9 cellular contexts compared by ENCODE assay signal in genomic region chr9:131274674-131275331, GRCh38. TPM values are rescaled to one million over a fixed set of nuclear protein-coding genes. Genes with fewer than 3 reads are reported as not detected.
DNase-seq lines count a peak whose midpoint lies in the region; ATAC-seq and TF ChIP-seq lines count a peak whose summit lies in the region.
"Had no signal": no experiment of that assay in that cellular context is flagged by ENCODE, and none has a peak within 500 bp of the region (broad histone marks: within the 10 kb centered on the region; RNA-seq: fewer than 3 reads in every experiment).

No MANE protein-coding gene starts in this region.

- H3K27me3 ChIP-seq in OCI-LY1 (ENCODE audit: insufficient read depth, low read length) (no peaks in the 10 kb centered on the region; the same call in 1 of the 2 replicates), psoas muscle (ENCODE audit: insufficient read depth in 3 of 3, low read length in 2 of 3) (no peaks in the 10 kb centered on the region)

- H3K9me3 ChIP-seq in OCI-LY1 (ENCODE audit: low read length) (no peaks in the 10 kb centered on the region), psoas muscle (no peaks in the 10 kb centered on the region)

- H3K4me3 ChIP-seq in GM12875 (ENCODE audit: low read depth, low read length) = peak overlapping the region; percentile 58
- H3K4me3 ChIP-seq in OCI-LY1 (ENCODE audit: low read depth, low read length, poor library complexity, severe bottlenecking) = peak overlapping the region; percentile 65
- H3K4me3 ChIP-seq in psoas muscle = peak overlapping the region; percentile 70

- no peaks in the 10 kb centered on the region for H3K9me3 Mint-ChIP-seq in endothelial cell (ENCODE audit: unreplicated experiment)

- peaks cover 53% of the 10 kb centered on the region for H3K4me1 Mint-ChIP-seq in endothelial cell (ENCODE audit: unreplicated experiment)

- H3K4me3 Mint-ChIP-seq in endothelial cell (ENCODE audit: unreplicated experiment) = peak overlapping the region; percentile 96

- H3K27ac ChIP-seq in OCI-LY1 (ENCODE audit: low read depth, low read length, poor library complexity, severe bottlenecking) = peak overlapping the region; percentile 64
- H3K27ac ChIP-seq in psoas muscle = peak overlapping the region; percentile 98

- H3K36me3 ChIP-seq in OCI-LY1 (ENCODE audit: insufficient read depth, low read length) (no peaks in the 10 kb centered on the region), psoas muscle (ENCODE audit: insufficient read depth in 1 of 2, low read depth in 1 of 2) (no peaks in the 10 kb centered on the region)

- H2AFZ ChIP-seq in OCI-LY1 (ENCODE audit: low read length) = no peak overlapping the region

- ATAC-seq in psoas muscle = peak; percentile 38 to 68 (median 64)
- ATAC-seq in HG02798 (IDR thresholded peaks at IDR 0.05; ENCODE audit: poor library complexity, unreplicated experiment) = no peak
- ATAC-seq in HG03159 (IDR thresholded peaks at IDR 0.05; ENCODE audit: unreplicated experiment) = no peak

- H3K4me1 ChIP-seq in OCI-LY1 (ENCODE audit: insufficient read depth, low read length, severe bottlenecking) (peaks cover 64% of the 10 kb centered on the region), psoas muscle (peaks cover 62% of the 10 kb centered on the region)

- no peaks in the 10 kb centered on the region for H3K9me2 ChIP-seq in OCI-LY1 (ENCODE audit: low read depth, low read length)

- 0 out of 2 replicates have a peak, but pooled peaks cover 5% of the 10 kb centered on the region for H3K79me2 ChIP-seq in OCI-LY1 (ENCODE audit: insufficient read depth, low read length)

- peaks cover 18% of the 10 kb centered on the region for H3K36me3 Mint-ChIP-seq in endothelial cell (ENCODE audit: low read depth, unreplicated experiment)

- no peaks in the 10 kb centered on the region; the same call in 1 of the 2 replicates for H3F3A ChIP-seq in OCI-LY1 (ENCODE audit: insufficient read depth, low read length)

- WGBS in psoas muscle, 3 donors = 16 to 30% (median 17%) methylated on average over 18 of the region's 18 CpGs

- H4K20me1 ChIP-seq in OCI-LY1 (ENCODE audit: insufficient read depth, low read length) = no peaks in the 10 kb centered on the region

- peak overlapping the region; percentile 64 for H3K27ac Mint-ChIP-seq in endothelial cell (ENCODE audit: unreplicated experiment)

- H3K4me2 ChIP-seq in OCI-LY1 (ENCODE audit: low read length) = peak overlapping the region; percentile 53

- peaks cover 7% of the 10 kb centered on the region for H3K27me3 Mint-ChIP-seq in endothelial cell (ENCODE audit: unreplicated experiment)

- peak overlapping the region; percentile 69 for H3K9ac ChIP-seq in OCI-LY1 (ENCODE audit: low read length)

- TF ChIP-seq CTCF in GM12875 (IDR thresholded peaks at IDR 0.05; ENCODE audit: borderline replicate concordance, insufficient read depth, low read depth, low read length) (no peak), OCI-LY1 (IDR thresholded peaks at IDR 0.05; ENCODE audit: low read length) (no peak), endothelial cell (IDR thresholded peaks at IDR 0.05; ENCODE audit: unreplicated experiment) (no peak), psoas muscle (IDR thresholded peaks at IDR 0.05) (no peak)

- intact Hi-C loops in psoas muscle (cut with DNase I) = loop anchor here in 1 of 2 donors (5.0 kb wide), 1 partner anchor 98 kb away; no protein-coding TSS in a partner anchor

- no peak for DNase-seq in endothelial cell (ENCODE audit: low spot score)
- peak; percentile 61 to 83 for DNase-seq in psoas muscle
- no peak for DNase-seq in globus pallidus (ENCODE audit: low spot score)
- no peak for DNase-seq in amniotic stem cell (lab: John Stamatoyannopoulos, UW)
- DNase-seq: foreskin melanocyte had no signal

RNA-seq across cellular contexts. Expression of gene FAM78A, which starts 1.5 kb away (rescaled TPM):
- total RNA-seq in endothelial cell (ENCODE audit: unreplicated experiment) (73.4 TPM), psoas muscle (10 to 100 TPM in 3 of 4 donors, 1 to 10 TPM in 1; 6.1 to 17.6 (median 14.2) TPM)
- polyA plus RNA-seq in psoas muscle = 10 to 100 TPM in 1 of 3 donors, 1 to 10 TPM in 2; 4.3 to 11.5 (median 5.3) TPM

RNA-seq across cellular contexts. Expression of gene PLPP7, which starts 14.7 kb away (rescaled TPM):
- total RNA-seq in endothelial cell (ENCODE audit: unreplicated experiment) (4.9 TPM), psoas muscle (100 to 1,000 TPM in 2 of 4 donors, 10 to 100 TPM in 2; 31.0 to 131 (median 94.5) TPM)
- 100 to 1,000 TPM in 1 of 3 donors, 10 to 100 TPM in 2; 19.4 to 156 (median 90.5) TPM for polyA plus RNA-seq in psoas muscle

Comparison
In these comparisons a context has a peak if more than half of its experiments do, and no peak if none do; other contexts are left out.
1. DNase-seq: peak in psoas muscle (2 of 2); none in endothelial cell (single experiment), globus pallidus (single experiment) and amniotic stem cell (single experiment).
2. ATAC-seq: peak in psoas muscle (4 of 4); none in HG02798 (single experiment) and HG03159 (single experiment).
3. Peak in every context shown above with its lines, with median percentiles within 50 percentile points of each other: H3K4me3 ChIP-seq.